In the genomic region with DNA sequence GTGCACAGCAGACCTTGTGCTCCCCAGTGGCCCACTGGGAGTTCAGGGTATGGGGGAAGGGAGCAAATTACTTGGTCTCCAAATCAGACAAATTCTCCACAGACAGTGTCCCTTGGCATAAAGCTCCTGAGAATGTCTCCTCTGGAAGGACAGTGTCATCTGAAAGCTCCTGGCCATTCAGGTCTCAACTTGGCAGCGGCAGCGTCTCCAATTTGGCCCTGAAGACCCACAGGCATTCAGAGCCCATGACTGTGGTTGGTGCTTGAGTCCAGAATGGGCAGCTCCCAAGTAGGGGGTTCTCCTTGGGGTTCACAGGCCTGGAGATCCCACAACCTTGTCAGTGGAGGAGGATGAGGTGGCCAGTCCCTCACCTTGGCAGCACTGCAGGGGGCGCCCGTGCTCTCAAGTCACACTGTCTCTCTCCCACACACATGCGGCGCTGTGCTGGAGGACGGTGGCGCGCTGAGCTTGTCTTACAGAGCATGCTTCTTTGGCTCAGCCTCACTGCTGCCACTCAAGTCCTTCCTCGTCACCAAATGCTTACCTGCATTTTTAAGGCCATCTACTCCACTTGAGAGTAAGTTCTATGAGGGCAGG, we compare ENCODE assay signal across 8 cellular contexts. TPM values are rescaled to one million over a fixed set of nuclear protein-coding genes. Genes with fewer than 3 reads are reported as not detected.
DNase-seq lines count a peak whose midpoint lies in the region; ATAC-seq and TF ChIP-seq lines count a peak whose summit lies in the region.

No MANE protein-coding gene starts in this region.

- H3K36me3 Mint-ChIP-seq in activated CD4-positive, alpha-beta memory T cell treated with anti-CD3 and anti-CD28 coated beads, Interleukin-2, amount 10 ng/mL, durations not matched to agents 7 days and 5 days (ENCODE audit: low read depth) = peaks cover 54% of the 10 kb centered on the region

- no peak for ATAC-seq in gastroesophageal sphincter
- ATAC-seq in HG03378 (IDR thresholded peaks at IDR 0.05; ENCODE audit: unreplicated experiment) = no peak
- no peak for ATAC-seq in HG03432 (IDR thresholded peaks at IDR 0.05; ENCODE audit: unreplicated experiment)

- POLR2A ChIA-PET in activated CD4-positive, alpha-beta memory T cell treated with anti-CD3 and anti-CD28 coated beads, Interleukin-2, amount 10 ng/mL, durations not matched to agents 7 days and 5 days (lab: Charles Lee) = interaction anchor here (0.8 to 1.0 kb wide), 3 partner anchors 21 to 177 kb away, joined by 3 to 4 read pairs (median 3); partner anchors contain the start of gene DYNLRB1

- no peak for TF ChIP-seq EP300 in gastroesophageal sphincter (IDR thresholded peaks at IDR 0.05)

- no peak overlapping the region for H3K27ac Mint-ChIP-seq in activated CD4-positive, alpha-beta memory T cell treated with anti-CD3 and anti-CD28 coated beads, Interleukin-2, amount 10 ng/mL, durations not matched to agents 7 days and 5 days

- DNase-seq in COLO668 (lab: John Stamatoyannopoulos, UW; ENCODE audit: unreplicated experiment) (peak; percentile 41), LNCaP clone FGC (ENCODE audit: low read depth) (no peak), GM03348 (ENCODE audit: low spot score) (no peak)
- peak; percentile 55 for DNase-seq in activated CD4-positive, alpha-beta memory T cell treated with anti-CD3 and anti-CD28 coated beads, Interleukin-2, amount 10 ng/mL, durations not matched to agents 7 days and 5 days
- peak; percentile 59 to 68 for DNase-seq in stimulated activated CD4-positive, alpha-beta T cell treated with anti-CD3 and anti-CD28 coated beads, Interleukin-2, amount 100 ng/mL, for 24 hours

- H3K9me3 ChIP-seq in gastroesophageal sphincter = no peaks in the 10 kb centered on the region

- no peaks in the 10 kb centered on the region for H3K9me3 Mint-ChIP-seq in activated CD4-positive, alpha-beta memory T cell treated with anti-CD3 and anti-CD28 coated beads, Interleukin-2, amount 10 ng/mL, durations not matched to agents 7 days and 5 days

- 64 to 86% methylated on average over 3 to 4 of the region's 10 CpGs for WGBS in gastroesophageal sphincter (ENCODE audit: low coverage in 1 of 2), 2 donors

- peaks cover 0 to 14% (median 0%) of the 10 kb centered on the region in 3 donors for H3K4me1 ChIP-seq in gastroesophageal sphincter

- peak; percentile 24; the same call in 1 of the 2 replicates for TF ChIP-seq CTCF in LNCaP clone FGC (IDR thresholded peaks at IDR 0.05; ENCODE audit: control insufficient read depth, extremely low read depth, insufficient read depth)
- peak in 3 of 4 experiments; percentile 12 to 37 (median 35) for TF ChIP-seq CTCF in gastroesophageal sphincter (IDR thresholded peaks at IDR 0.05)

- CTCF ChIA-PET in activated CD4-positive, alpha-beta memory T cell treated with anti-CD3 and anti-CD28 coated beads, Interleukin-2, amount 10 ng/mL, durations not matched to agents 7 days and 5 days (lab: Charles Lee) = interaction anchor here (0.6 to 5.0 kb wide), 10 partner anchors 124 to 235 kb away, joined by 3 to 43 read pairs (median 4); no protein-coding TSS in a partner anchor

- H3K27me3 Mint-ChIP-seq in activated CD4-positive, alpha-beta memory T cell treated with anti-CD3 and anti-CD28 coated beads, Interleukin-2, amount 10 ng/mL, durations not matched to agents 7 days and 5 days = no peaks in the 10 kb centered on the region

- peaks cover 0 to 99% of the 10 kb centered on the region in 2 donors for H3K36me3 ChIP-seq in gastroesophageal sphincter

- H3K27ac ChIP-seq in gastroesophageal sphincter = no peak overlapping the region

- no peaks in the 10 kb centered on the region for H3K27me3 ChIP-seq in gastroesophageal sphincter

- TF ChIP-seq POLR2A in gastroesophageal sphincter (IDR thresholded peaks at IDR 0.05) = no peak

- no peak overlapping the region for H3K4me3 ChIP-seq in LNCaP clone FGC (ENCODE audit: low read depth, low read length)
- H3K4me3 ChIP-seq in gastroesophageal sphincter = no peak overlapping the region

- no peak overlapping the region for H3K4me3 Mint-ChIP-seq in activated CD4-positive, alpha-beta memory T cell treated with anti-CD3 and anti-CD28 coated beads, Interleukin-2, amount 10 ng/mL, durations not matched to agents 7 days and 5 days

- peaks cover 16% of the 10 kb centered on the region for H3K4me1 Mint-ChIP-seq in activated CD4-positive, alpha-beta memory T cell treated with anti-CD3 and anti-CD28 coated beads, Interleukin-2, amount 10 ng/mL, durations not matched to agents 7 days and 5 days

RNA-seq across cellular contexts. Expression of gene DYNLRB1, which starts 20.7 kb away (rescaled TPM):
- total RNA-seq in activated CD4-positive, alpha-beta memory T cell treated with anti-CD3 and anti-CD28 coated beads, Interleukin-2, amount 10 ng/mL, durations not matched to agents 7 days and 5 days = 100 to 1,000 TPM; 107 to 109 TPM
- 100 to 1,000 TPM; 158 to 258 (median 209) TPM for total RNA-seq in gastroesophageal sphincter

RNA-seq across cellular contexts. Expression of gene MAP1LC3A, which starts 21.6 kb away (rescaled TPM):
- 10 to 100 TPM in 1 of 2 experiments, 1 to 10 TPM in 1; 8.9 to 10.5 TPM for total RNA-seq in activated CD4-positive, alpha-beta memory T cell treated with anti-CD3 and anti-CD28 coated beads, Interleukin-2, amount 10 ng/mL, durations not matched to agents 7 days and 5 days
- total RNA-seq in gastroesophageal sphincter = 100 to 1,000 TPM in 3 of 4 donors, 10 to 100 TPM in 1; 96.0 to 134 (median 115) TPM

Comparison
In these comparisons a context has a peak if more than half of its experiments do, and no peak if none do; other contexts are left out.
1. DNase-seq: peak in COLO668 (single experiment), activated CD4-positive, alpha-beta memory T cell treated with anti-CD3 and anti-CD28 coated beads, Interleukin-2, amount 10 ng/mL, durations not matched to agents 7 days and 5 days (single experiment) and stimulated activated CD4-positive, alpha-beta T cell treated with anti-CD3 and anti-CD28 coated beads, Interleukin-2, amount 100 ng/mL, for 24 hours (2 of 2); none in LNCaP clone FGC (single experiment) and GM03348 (single experiment).
2. RNA of gene MAP1LC3A, which starts 21.6 kb away (total RNA-seq): 96.0 to 134 TPM in gastroesophageal sphincter; 8.9 to 10.5 TPM in activated CD4-positive, alpha-beta memory T cell treated with anti-CD3 and anti-CD28 coated beads, Interleukin-2, amount 10 ng/mL, durations not matched to agents 7 days and 5 days; every median in the first group is over 4 times any median in the second.